ENCODE assay signal across 8 cellular contexts in genomic region chr19:4328243-4328990, GRCh38.
DNase-seq lines count a peak whose midpoint lies in the region; ATAC-seq and TF ChIP-seq lines count a peak whose summit lies in the region.

No MANE protein-coding gene starts in this region.

- H3K36me3 Mint-ChIP-seq in nephron (ENCODE audit: low read depth): peaks cover 3% of the 10 kb centered on the region
- no peaks in the 10 kb centered on the region for H3K36me3 Mint-ChIP-seq in stimulated activated memory B cell treated with anti-CD40 and anti-IgM and Interleukin-4, amounts not matched to agents 10 μg/mL and 1 μg/mL and 100 μg/mL, for 72 hours

- TF ChIP-seq CTCF in fibroblast of mammary gland (conservative IDR thresholded peaks at IDR 0.05; ENCODE audit: control insufficient read depth, insufficient read depth, low read depth, low read length) (no peak), nephron (IDR thresholded peaks at IDR 0.05; ENCODE audit: unreplicated experiment in 3 of 3) (no peak)

- peak overlapping the region; percentile 82 to 88 (median 84) for H3K4me3 Mint-ChIP-seq in nephron
- peak overlapping the region; percentile 69 for H3K4me3 Mint-ChIP-seq in stimulated activated memory B cell treated with anti-CD40 and anti-IgM and Interleukin-4, amounts not matched to agents 10 μg/mL and 1 μg/mL and 100 μg/mL, for 72 hours

- DNase-seq in NOMO-1 treated with DMSO at 0.1 percent for 48 hours (lab: John Stamatoyannopoulos, UW; ENCODE audit: unreplicated experiment): peak; percentile 96
- peak; percentile 96 to 98 for DNase-seq in activated T-cell treated with anti-CD3 and anti-CD28 coated beads, Interleukin-2, amount 50 U/mL, for 48 hours
- DNase-seq in fibroblast of mammary gland (ENCODE audit: low read depth): peak; percentile 93
- no peak for DNase-seq in 8988T

- H3K9me3 Mint-ChIP-seq in nephron: no peaks in the 10 kb centered on the region
- H3K9me3 Mint-ChIP-seq in stimulated activated memory B cell treated with anti-CD40 and anti-IgM and Interleukin-4, amounts not matched to agents 10 μg/mL and 1 μg/mL and 100 μg/mL, for 72 hours: no peaks in the 10 kb centered on the region

- peaks cover 13% of the 10 kb centered on the region for H3K27me3 Mint-ChIP-seq in nephron (ENCODE audit: low read depth)
- peaks cover 58% of the 10 kb centered on the region for H3K27me3 Mint-ChIP-seq in stimulated activated memory B cell treated with anti-CD40 and anti-IgM and Interleukin-4, amounts not matched to agents 10 μg/mL and 1 μg/mL and 100 μg/mL, for 72 hours

- peaks cover 10% of the 10 kb centered on the region for H3K4me1 Mint-ChIP-seq in nephron
- H3K4me1 Mint-ChIP-seq in stimulated activated memory B cell treated with anti-CD40 and anti-IgM and Interleukin-4, amounts not matched to agents 10 μg/mL and 1 μg/mL and 100 μg/mL, for 72 hours: peaks cover 37% of the 10 kb centered on the region

- peak; percentile 60 for ATAC-seq in GM18861 (IDR thresholded peaks at IDR 0.05; ENCODE audit: unreplicated experiment)
- ATAC-seq in HG03045 (IDR thresholded peaks at IDR 0.05; ENCODE audit: unreplicated experiment): peak; percentile 73
- peak; percentile 90 for ATAC-seq in stimulated activated memory B cell treated with anti-CD40 and anti-IgM and Interleukin-4, amounts not matched to agents 10 μg/mL and 1 μg/mL and 100 μg/mL, for 72 hours

- peak overlapping the region; percentile 58 for H3K4me3 ChIP-seq in fibroblast of mammary gland (ENCODE audit: control insufficient read depth, low read depth, low read length)

- no peak overlapping the region for H3K27ac Mint-ChIP-seq in nephron
- peak overlapping the region; percentile 44 for H3K27ac Mint-ChIP-seq in stimulated activated memory B cell treated with anti-CD40 and anti-IgM and Interleukin-4, amounts not matched to agents 10 μg/mL and 1 μg/mL and 100 μg/mL, for 72 hours
